ENCODE assay signal across 18 cellular contexts in genomic region chr10:64044098-64044497, GRCh38.
DNase-seq lines count a peak whose midpoint lies in the region; ATAC-seq and TF ChIP-seq lines count a peak whose summit lies in the region.
"Had no signal": no experiment of that assay in that cellular context is flagged by ENCODE, and none has a peak within 500 bp of the region (broad histone marks: within the 10 kb centered on the region; RNA-seq: fewer than 3 reads in every experiment).

No MANE protein-coding gene starts in this region.

- H3K4me3 Mint-ChIP-seq in nephron progenitor cell: no peak overlapping the region
- H3K4me3 Mint-ChIP-seq: CD14-positive monocyte; CD8-positive, alpha-beta T cell had no signal

- H3K27ac ChIP-seq in liver (ENCODE audit: low read depth in 1 of 2, low read length in 2 of 2) (peak overlapping the region in 1 of 2 donors; percentile 7), body of pancreas (no peak overlapping the region), SK-N-SH (ENCODE audit: low read depth in 2 of 2, low read length in 1 of 2) (no peak overlapping the region)
- H3K27ac ChIP-seq: BLaER1 had no signal

- H2AFZ ChIP-seq in SK-N-SH (ENCODE audit: low read depth): no peak overlapping the region

- H3K4me3 ChIP-seq in liver (ENCODE audit: low read depth in 1 of 3, low read length in 3 of 3) (no peak overlapping the region), body of pancreas (no peak overlapping the region), SK-N-SH (ENCODE audit: low read depth in 2 of 2, low read length in 1 of 2) (no peak overlapping the region)
- H3K4me3 ChIP-seq: BLaER1 had no signal

- no peak for TF ChIP-seq EP300 in SK-N-SH (IDR thresholded peaks at IDR 0.05; ENCODE audit: borderline replicate concordance in 1 of 2, low read depth in 1 of 2, low read length in 1 of 2)

- H3K4me1 Mint-ChIP-seq in nephron progenitor cell: peaks cover 16% of the 10 kb centered on the region

- peaks cover 11% of the 10 kb centered on the region for H3K9me3 Mint-ChIP-seq in nephron progenitor cell
- no peaks in the 10 kb centered on the region for H3K9me3 Mint-ChIP-seq in activated naive CD4-positive, alpha-beta T cell treated with anti-CD3 and anti-CD28 coated beads, Interleukin-2, amount 50 U/mL, for 72 hours
- H3K9me3 Mint-ChIP-seq: CD14-positive monocyte; CD4-positive, alpha-beta T cell; CD8-positive, alpha-beta T cell had no signal

- no peak for TF ChIP-seq POLR2A in body of pancreas (IDR thresholded peaks at IDR 0.05)

- H3K9ac ChIP-seq in liver (ENCODE audit: low read depth in 1 of 2, low read length in 2 of 2) (no peak overlapping the region), SK-N-SH (no peak overlapping the region)
- H3K9ac ChIP-seq: BLaER1 had no signal

- H3K36me3 Mint-ChIP-seq in nephron progenitor cell (ENCODE audit: low read depth): no peaks in the 10 kb centered on the region
- no peaks in the 10 kb centered on the region for H3K36me3 Mint-ChIP-seq in activated naive CD4-positive, alpha-beta T cell treated with anti-CD3 and anti-CD28 coated beads, Interleukin-2, amount 50 U/mL, for 72 hours
- H3K36me3 Mint-ChIP-seq: CD14-positive monocyte; CD8-positive, alpha-beta T cell had no signal

- POLR2A ChIA-PET in SK-N-SH (lab: Yijun Ruan, JAX): no interaction called here

- TF ChIP-seq RAD21 in liver (IDR thresholded peaks at IDR 0.05) (peak; percentile 46), SK-N-SH (IDR thresholded peaks at IDR 0.05; ENCODE audit: low read length) (no peak)

- H3K27me3 Mint-ChIP-seq in nephron progenitor cell (ENCODE audit: low read depth, poor library complexity): no peaks in the 10 kb centered on the region
- H3K27me3 Mint-ChIP-seq: CD4-positive, alpha-beta T cell had no signal

- H3K9me2 ChIP-seq in SK-N-SH: no peaks in the 10 kb centered on the region

- H3K9me3 ChIP-seq in liver (ENCODE audit: control insufficient read depth in 4 of 4, low read length in 3 of 4) (no peaks in the 10 kb centered on the region), body of pancreas (no peaks in the 10 kb centered on the region), SK-N-SH (no peaks in the 10 kb centered on the region)
- H3K9me3 ChIP-seq: BE2C, BLaER1, Caco-2 had no signal

- H3K4me1 ChIP-seq in liver (ENCODE audit: control insufficient read depth in 4 of 4, insufficient read depth in 4 of 4, low read length in 3 of 4) (peaks cover 0 to 20% (median 8%) of the 10 kb centered on the region in 4 donors), body of pancreas (peaks cover 9% of the 10 kb centered on the region), SK-N-SH (ENCODE audit: control insufficient read depth in 1 of 2, insufficient read depth in 2 of 2, low read depth in 1 of 2, low read length in 1 of 2) (no peaks in the 10 kb centered on the region)
- H3K4me1 ChIP-seq: BE2C, Caco-2 had no signal

- peak overlapping the region; percentile 12 for H3K27ac Mint-ChIP-seq in nephron progenitor cell
- H3K27ac Mint-ChIP-seq in activated naive CD4-positive, alpha-beta T cell treated with anti-CD3 and anti-CD28 coated beads, Interleukin-2, amount 50 U/mL, for 72 hours: no peak overlapping the region
- H3K27ac Mint-ChIP-seq: CD14-positive monocyte; CD4-positive, alpha-beta T cell; CD8-positive, alpha-beta T cell had no signal

- H3K27me3 ChIP-seq in liver (ENCODE audit: control insufficient read depth in 4 of 4, insufficient read depth in 4 of 4, low read length in 3 of 4) (no peaks in the 10 kb centered on the region), body of pancreas (no peaks in the 10 kb centered on the region), SK-N-SH (ENCODE audit: insufficient read depth) (no peaks in the 10 kb centered on the region)
- H3K27me3 ChIP-seq: BE2C, BLaER1 had no signal

- no peaks in the 10 kb centered on the region for H4K20me1 ChIP-seq in SK-N-SH (ENCODE audit: insufficient read depth)
- H4K20me1 ChIP-seq: BLaER1 had no signal

- no peak for TF ChIP-seq CTCF in liver (IDR thresholded peaks at IDR 0.05; ENCODE audit: low read depth, low read length, missing input control)
- TF ChIP-seq CTCF in nephron progenitor cell (IDR thresholded peaks at IDR 0.05): no peak
- TF ChIP-seq CTCF in body of pancreas (IDR thresholded peaks at IDR 0.05): no peak
- no peak for TF ChIP-seq CTCF in SK-N-SH (IDR thresholded peaks at IDR 0.05)

- CTCF ChIA-PET in SK-N-SH (lab: Yijun Ruan, JAX): no interaction called here

- ATAC-seq in left lobe of liver: peak; percentile 55
- ATAC-seq in body of pancreas: no peak
- ATAC-seq in activated naive CD4-positive, alpha-beta T cell treated with anti-CD3 and anti-CD28 coated beads, Interleukin-2, amount 50 U/mL, for 72 hours: no peak
- ATAC-seq: CD8-positive, alpha-beta T cell had no signal

- H3F3A ChIP-seq in SK-N-SH (replicated peaks; ENCODE audit: insufficient read depth): no peaks in the 10 kb centered on the region

- no peak overlapping the region for H3K4me2 ChIP-seq in SK-N-SH
- H3K4me2 ChIP-seq: BLaER1 had no signal

- H3K36me3 ChIP-seq in liver (ENCODE audit: control insufficient read depth in 4 of 4, insufficient read depth in 3 of 4, low read depth in 1 of 4, low read length in 3 of 4) (no peaks in the 10 kb centered on the region), body of pancreas (replicated peaks in 1 of 2; ENCODE audit: insufficient read depth in 1 of 2, low read depth in 2 of 2) (no peaks in the 10 kb centered on the region), SK-N-SH (replicated peaks in 1 of 2; ENCODE audit: control insufficient read depth in 1 of 2, insufficient read depth in 2 of 2, low read length in 1 of 2) (no peaks in the 10 kb centered on the region)
- H3K36me3 ChIP-seq: BE2C, BLaER1 had no signal

- WGBS in liver: 59% methylated on average over 2 of the region's 2 CpGs
- 96 to 98% methylated on average over 2 of the region's 2 CpGs for WGBS in body of pancreas, 2 donors
- 74% methylated on average over 2 of the region's 2 CpGs for WGBS in SK-N-SH (ENCODE audit: low lambda C conversion rate)

- intact Hi-C loops in body of pancreas (cut with DNase I): no loop called here

- no peak for DNase-seq in left lobe of liver (ENCODE audit: low spot score)
- no peak for DNase-seq in nephron progenitor cell
- DNase-seq in body of pancreas: no peak
- DNase-seq in SK-N-SH: no peak
- no peak for DNase-seq in activated naive CD4-positive, alpha-beta T cell treated with anti-CD3 and anti-CD28 coated beads, Interleukin-2, amount 50 U/mL, for 72 hours (ENCODE audit: low spot score in 2 of 2)
- DNase-seq: 8988T; ACHN; BE2C; C1 segment of cervical spinal cord; Caco-2; Calu3; CD4-positive, alpha-beta T cell; CD8-positive, alpha-beta T cell; DMS79 treated with DMSO at 0.1 percent for 48 hours; GF-D8 had no signal

- H3K79me2 ChIP-seq in SK-N-SH (ENCODE audit: insufficient read depth): no peaks in the 10 kb centered on the region

TF ChIP-seq in liver, 16 proteins besides CTCF, POLR2A, EP300 and RAD21 (continues in another document):
- TF ChIP-seq EGR1 (IDR thresholded peaks at IDR 0.05; ENCODE audit: low read depth in 2 of 2) (peak in 1 of 2 donors; percentile 56), SP1 (IDR thresholded peaks at IDR 0.05) (peak; percentile 86), HNF4A (conservative IDR thresholded peaks at IDR 0.05) (peak; percentile 93 to 96), TAF1 (conservative IDR thresholded peaks at IDR 0.05) (no peak), FOXA1 (IDR thresholded peaks at IDR 0.05) (peak; percentile 54)

TF ChIP-seq in SK-N-SH, 30 proteins besides CTCF, POLR2A, EP300 and RAD21 (continues in another document):
- TF ChIP-seq IRF3 (IDR thresholded peaks at IDR 0.05; ENCODE audit: low read depth, low read length) (no peak), MEF2A (IDR thresholded peaks at IDR 0.05; ENCODE audit: borderline replicate concordance, low read depth) (no peak), RXRA (IDR thresholded peaks at IDR 0.05; ENCODE audit: borderline replicate concordance, low read depth) (no peak), YY1 (IDR thresholded peaks at IDR 0.05; ENCODE audit: low read depth) (no peak), GATA2 (CRISPR knock-in tag; IDR thresholded peaks at IDR 0.05) (no peak), FOXM1 (IDR thresholded peaks at IDR 0.05; ENCODE audit: low read depth) (no peak), JUND (IDR thresholded peaks at IDR 0.05) (no peak), RFX5 (IDR thresholded peaks at IDR 0.05; ENCODE audit: low read length) (no peak), MAX (IDR thresholded peaks at IDR 0.05; ENCODE audit: low read depth) (no peak)
- TF ChIP-seq, protein P1, sequence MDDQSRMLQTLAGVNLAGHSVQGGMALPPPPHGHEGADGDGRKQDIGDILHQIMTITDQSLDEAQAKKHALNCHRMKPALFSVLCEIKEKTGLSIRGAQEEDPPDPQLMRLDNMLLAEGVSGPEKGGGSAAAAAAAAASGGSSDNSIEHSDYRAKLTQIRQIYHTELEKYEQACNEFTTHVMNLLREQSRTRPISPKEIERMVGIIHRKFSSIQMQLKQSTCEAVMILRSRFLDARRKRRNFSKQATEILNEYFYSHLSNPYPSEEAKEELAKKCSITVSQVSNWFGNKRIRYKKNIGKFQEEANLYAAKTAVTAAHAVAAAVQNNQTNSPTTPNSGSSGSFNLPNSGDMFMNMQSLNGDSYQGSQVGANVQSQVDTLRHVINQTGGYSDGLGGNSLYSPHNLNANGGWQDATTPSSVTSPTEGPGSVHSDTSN (IDR thresholded peaks at IDR 0.05): no peak
